Comparison of ENCODE assay signal across 2 cellular contexts in genomic region chr12:132559652-132560420, GRCh38.
TF ChIP-seq lines count a peak whose summit lies in the region.

No MANE protein-coding gene starts in this region.

TF ChIP-seq in GM12891, 5 proteins besides CTCF, POLR2A, EP300 and RAD21 (continued from another document):
- TF ChIP-seq POLR2AphosphoS5 (IDR thresholded peaks at IDR 0.05; ENCODE audit: low read depth, low read length) (no peak), POU2F2 (IDR thresholded peaks at IDR 0.05; ENCODE audit: low read depth, low read length) (no peak), SPI1 (IDR thresholded peaks at IDR 0.05; ENCODE audit: low read depth, low read length) (no peak), TAF1 (IDR thresholded peaks at IDR 0.05; ENCODE audit: low read depth, low read length) (no peak)

TF ChIP-seq in endothelial cell of umbilical vein, 7 proteins besides CTCF, POLR2A, EP300 and RAD21 (continued from another document):
- peak; percentile 68 for TF ChIP-seq POLR2AphosphoS5 (IDR thresholded peaks at IDR 0.05; ENCODE audit: insufficient read depth, low read depth, low read length)
